Comparison of ENCODE assay signal across 13 cellular contexts in the genomic region with DNA sequence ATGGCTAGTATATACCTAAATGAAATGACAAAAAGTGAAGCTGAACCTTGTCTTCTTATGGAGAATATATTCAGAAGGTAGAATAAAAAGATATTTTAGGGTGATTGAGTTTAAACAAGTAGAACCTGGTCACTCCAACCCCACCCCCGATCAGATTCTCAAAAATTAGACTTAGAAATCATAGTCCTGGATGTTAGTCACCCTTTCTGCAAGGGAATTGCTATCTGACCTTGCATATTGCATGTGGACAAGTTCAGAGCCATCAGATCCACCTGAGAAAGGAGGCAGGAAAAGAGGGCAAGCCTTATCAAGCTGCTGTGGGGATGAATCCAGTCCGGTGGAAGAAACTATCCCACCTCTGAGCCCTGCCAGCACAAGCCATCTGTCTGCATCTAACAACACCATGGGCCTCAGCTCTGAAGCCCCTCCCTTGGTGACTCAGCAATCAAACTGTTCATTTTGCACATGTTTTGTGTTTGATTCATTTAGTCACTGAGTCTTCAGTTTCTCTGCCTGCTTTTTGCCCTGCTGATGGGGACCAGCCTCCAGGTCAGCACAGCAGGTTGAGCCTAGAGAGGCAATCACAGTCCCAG.
A peak's percentile ranks its signal among the peaks of the same experiment; 100 is the strongest.
DNase-seq lines count a peak whose midpoint lies in the region; ATAC-seq and TF ChIP-seq lines count a peak whose summit lies in the region.
"Had no signal": no experiment of that assay in that cellular context is flagged by ENCODE, and none has a peak within 500 bp of the region (broad histone marks: within the 10 kb centered on the region; RNA-seq: fewer than 3 reads in every experiment).

No MANE protein-coding gene starts in this region.

- in situ Hi-C loops in mammary epithelial cell (cut with MboI; ENCODE audit: low sequenced_read_pairs in 2 of 2), result no loop called here

- DNase-seq in mammary epithelial cell (peak; percentile 76), breast epithelium (ENCODE audit: low spot score in 2 of 2) (no peak), NOMO-1 treated with DMSO at 0.1 percent for 48 hours (lab: John Stamatoyannopoulos, UW; ENCODE audit: unreplicated experiment) (no peak), NAMALWA (ENCODE audit: low spot score) (no peak)
- DNase-seq: activated naive CD8-positive, alpha-beta T cell treated with anti-CD3 and anti-CD28 coated beads for 36 hours; mesendoderm; NCI-H146; sigmoid colon had no signal

- H4K20me1 ChIP-seq in mammary epithelial cell (ENCODE audit: insufficient read depth, low read length), result no peaks in the 10 kb centered on the region

- H3K36me3 ChIP-seq in mammary epithelial cell (ENCODE audit: insufficient read depth, low read length), result no peaks in the 10 kb centered on the region
- no peaks in the 10 kb centered on the region for H3K36me3 ChIP-seq in breast epithelium
- no peaks in the 10 kb centered on the region for H3K36me3 ChIP-seq in gastroesophageal sphincter
- H3K36me3 ChIP-seq: sigmoid colon had no signal

- peak overlapping the region; percentile 44 for H3K4me2 ChIP-seq in mammary epithelial cell (ENCODE audit: insufficient read depth, low read depth, low read length)

- peak overlapping the region; percentile 30 for H2AFZ ChIP-seq in mammary epithelial cell (ENCODE audit: low read depth, low read length)

- BruUV-seq in mammary epithelial cell (replicated peaks; lab: Mats Ljungman, UMichigan), result no TSS peak

- H3K79me2 ChIP-seq in mammary epithelial cell (ENCODE audit: insufficient read depth, low read length), result no peaks in the 10 kb centered on the region

- H3K9me3 ChIP-seq in mammary epithelial cell (replicated peaks; ENCODE audit: insufficient read depth, low read length), result no peaks in the 10 kb centered on the region
- H3K9me3 ChIP-seq in breast epithelium, result no peaks in the 10 kb centered on the region
- no peaks in the 10 kb centered on the region for H3K9me3 ChIP-seq in gastroesophageal sphincter
- H3K9me3 ChIP-seq: sigmoid colon had no signal

- H3K9ac ChIP-seq in mammary epithelial cell (ENCODE audit: insufficient read depth, low read length), result no peak overlapping the region

- no peak for TF ChIP-seq EP300 in gastroesophageal sphincter (IDR thresholded peaks at IDR 0.05)

- dilution Hi-C loops in mammary epithelial cell (cut with HindIII; ENCODE audit: low sequenced_read_pairs), result no loop called here

- 50% methylated on average over 2 of the region's 2 CpGs for WGBS in mammary epithelial cell (ENCODE audit: low coverage, missing lambda C conversion rate)
- WGBS in gastroesophageal sphincter (ENCODE audit: low coverage in 1 of 2), 2 donors, result 89 to 100% methylated on average over 1 of the region's 2 CpGs

- TF ChIP-seq POLR2A in breast epithelium (IDR thresholded peaks at IDR 0.05) (no peak), gastroesophageal sphincter (IDR thresholded peaks at IDR 0.05) (no peak)

- CTCF ChIA-PET in mammary epithelial cell (lab: Charles Lee; ENCODE audit: low non-redundant PET), result no interaction called here

- intact Hi-C loops in mammary epithelial cell (cut with micrococcal nuclease), result loop anchor here (5.0 to 10.0 kb wide), 2 partner anchors 272 to 369 kb away; no protein-coding TSS in a partner anchor
- intact Hi-C loops in breast epithelium (cut with DNase I; ENCODE audit: low total_unique reads), result no loop called here

- TF ChIP-seq CTCF in mammary epithelial cell (conservative IDR thresholded peaks at IDR 0.05 in 1 of 2, IDR thresholded peaks at IDR 0.05 in 1 of 2; ENCODE audit: extremely low read depth in 1 of 2, insufficient read depth in 1 of 2, low read depth in 1 of 2, low read length in 2 of 2) (no peak), breast epithelium (IDR thresholded peaks at IDR 0.05) (no peak), gastroesophageal sphincter (IDR thresholded peaks at IDR 0.05) (no peak)

- ATAC-seq in SK-N-SH treated with all-trans-retinoic acid at 6 μM for 48 hours (peak; percentile 99), gastroesophageal sphincter (peak; percentile 58), esophagus mucosa (no peak), GM18909 (IDR thresholded peaks at IDR 0.05; ENCODE audit: poor library complexity, unreplicated experiment) (no peak)

- H3K4me3 ChIP-seq in mammary epithelial cell (replicated peaks in 1 of 3; ENCODE audit: insufficient read depth in 1 of 3, low read depth in 2 of 3, low read length in 3 of 3) (no peak overlapping the region), breast epithelium (no peak overlapping the region), gastroesophageal sphincter (no peak overlapping the region)
- H3K4me3 ChIP-seq: sigmoid colon had no signal

- no peaks in the 10 kb centered on the region for H3K27me3 ChIP-seq in mammary epithelial cell (ENCODE audit: insufficient read depth, low read length)
- H3K27me3 ChIP-seq in breast epithelium, result no peaks in the 10 kb centered on the region
- H3K27me3 ChIP-seq in gastroesophageal sphincter, result no peaks in the 10 kb centered on the region
- H3K27me3 ChIP-seq: sigmoid colon had no signal

- H3K27ac ChIP-seq in mammary epithelial cell (ENCODE audit: insufficient read depth, low read depth, low read length) (peak overlapping the region; percentile 12), breast epithelium (no peak overlapping the region), gastroesophageal sphincter (no peak overlapping the region)
- H3K27ac ChIP-seq: HL-60, sigmoid colon had no signal

- H3K4me1 ChIP-seq in mammary epithelial cell (ENCODE audit: insufficient read depth, low read length) (peaks cover 25% of the 10 kb centered on the region), breast epithelium (no peaks in the 10 kb centered on the region), gastroesophageal sphincter (peaks cover 0 to 9% (median 0%) of the 10 kb centered on the region in 3 donors)
- H3K4me1 ChIP-seq: sigmoid colon had no signal

TF ChIP-seq in SK-N-SH treated with all-trans-retinoic acid at 6 μM for 48 hours, 23 proteins besides CTCF, POLR2A, EP300 and RAD21:
- TF ChIP-seq TOX (CRISPR knock-in tag; IDR thresholded peaks at IDR 0.05; ENCODE audit: borderline replicate concordance), result no peak
- TF ChIP-seq ZFP3 (CRISPR knock-in tag; IDR thresholded peaks at IDR 0.05), result no peak
- TF ChIP-seq ISL1 (CRISPR knock-in tag; IDR thresholded peaks at IDR 0.05), result 0 out of 2 replicates have a peak, but pooled peaks have one; percentile 28
- TF ChIP-seq CSDC2 (CRISPR knock-in tag; IDR thresholded peaks at IDR 0.05), result no peak
- no peak for TF ChIP-seq ZNF8 (CRISPR knock-in tag; IDR thresholded peaks at IDR 0.05)
- TF ChIP-seq ESRRG (CRISPR knock-in tag; IDR thresholded peaks at IDR 0.05), result no peak

Comparison
In these comparisons a context has a peak if more than half of its experiments do, and no peak if none do; other contexts are left out.
1. ATAC-seq: peak in SK-N-SH treated with all-trans-retinoic acid at 6 μM for 48 hours (single experiment) and gastroesophageal sphincter (single experiment); none in esophagus mucosa (single experiment) and GM18909 (single experiment).